2 cellular contexts compared by ENCODE assay signal in genomic region chr13:43232866-43233265, GRCh38.
TF ChIP-seq lines count a peak whose summit lies in the region.

No MANE protein-coding gene starts in this region.

TF ChIP-seq in SK-N-SH, 30 proteins besides CTCF, POLR2A, EP300 and RAD21:
- TF ChIP-seq, protein P1, sequence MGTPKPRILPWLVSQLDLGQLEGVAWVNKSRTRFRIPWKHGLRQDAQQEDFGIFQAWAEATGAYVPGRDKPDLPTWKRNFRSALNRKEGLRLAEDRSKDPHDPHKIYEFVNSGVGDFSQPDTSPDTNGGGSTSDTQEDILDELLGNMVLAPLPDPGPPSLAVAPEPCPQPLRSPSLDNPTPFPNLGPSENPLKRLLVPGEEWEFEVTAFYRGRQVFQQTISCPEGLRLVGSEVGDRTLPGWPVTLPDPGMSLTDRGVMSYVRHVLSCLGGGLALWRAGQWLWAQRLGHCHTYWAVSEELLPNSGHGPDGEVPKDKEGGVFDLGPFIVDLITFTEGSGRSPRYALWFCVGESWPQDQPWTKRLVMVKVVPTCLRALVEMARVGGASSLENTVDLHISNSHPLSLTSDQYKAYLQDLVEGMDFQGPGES (IDR thresholded peaks at IDR 0.05; ENCODE audit: low read depth, low read length): no peak
- TF ChIP-seq, protein P2, sequence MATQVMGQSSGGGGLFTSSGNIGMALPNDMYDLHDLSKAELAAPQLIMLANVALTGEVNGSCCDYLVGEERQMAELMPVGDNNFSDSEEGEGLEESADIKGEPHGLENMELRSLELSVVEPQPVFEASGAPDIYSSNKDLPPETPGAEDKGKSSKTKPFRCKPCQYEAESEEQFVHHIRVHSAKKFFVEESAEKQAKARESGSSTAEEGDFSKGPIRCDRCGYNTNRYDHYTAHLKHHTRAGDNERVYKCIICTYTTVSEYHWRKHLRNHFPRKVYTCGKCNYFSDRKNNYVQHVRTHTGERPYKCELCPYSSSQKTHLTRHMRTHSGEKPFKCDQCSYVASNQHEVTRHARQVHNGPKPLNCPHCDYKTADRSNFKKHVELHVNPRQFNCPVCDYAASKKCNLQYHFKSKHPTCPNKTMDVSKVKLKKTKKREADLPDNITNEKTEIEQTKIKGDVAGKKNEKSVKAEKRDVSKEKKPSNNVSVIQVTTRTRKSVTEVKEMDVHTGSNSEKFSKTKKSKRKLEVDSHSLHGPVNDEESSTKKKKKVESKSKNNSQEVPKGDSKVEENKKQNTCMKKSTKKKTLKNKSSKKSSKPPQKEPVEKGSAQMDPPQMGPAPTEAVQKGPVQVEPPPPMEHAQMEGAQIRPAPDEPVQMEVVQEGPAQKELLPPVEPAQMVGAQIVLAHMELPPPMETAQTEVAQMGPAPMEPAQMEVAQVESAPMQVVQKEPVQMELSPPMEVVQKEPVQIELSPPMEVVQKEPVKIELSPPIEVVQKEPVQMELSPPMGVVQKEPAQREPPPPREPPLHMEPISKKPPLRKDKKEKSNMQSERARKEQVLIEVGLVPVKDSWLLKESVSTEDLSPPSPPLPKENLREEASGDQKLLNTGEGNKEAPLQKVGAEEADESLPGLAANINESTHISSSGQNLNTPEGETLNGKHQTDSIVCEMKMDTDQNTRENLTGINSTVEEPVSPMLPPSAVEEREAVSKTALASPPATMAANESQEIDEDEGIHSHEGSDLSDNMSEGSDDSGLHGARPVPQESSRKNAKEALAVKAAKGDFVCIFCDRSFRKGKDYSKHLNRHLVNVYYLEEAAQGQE (IDR thresholded peaks at IDR 0.05; ENCODE audit: low read depth, low read length): no peak
- TF ChIP-seq, protein P3, sequence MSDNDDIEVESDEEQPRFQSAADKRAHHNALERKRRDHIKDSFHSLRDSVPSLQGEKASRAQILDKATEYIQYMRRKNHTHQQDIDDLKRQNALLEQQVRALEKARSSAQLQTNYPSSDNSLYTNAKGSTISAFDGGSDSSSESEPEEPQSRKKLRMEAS (IDR thresholded peaks at IDR 0.05; ENCODE audit: low read depth): peak; percentile 42
- peak; percentile 83 for TF ChIP-seq TCF12 (IDR thresholded peaks at IDR 0.05)
- TF ChIP-seq MEF2A (IDR thresholded peaks at IDR 0.05; ENCODE audit: borderline replicate concordance, low read depth): no peak
- peak; percentile 80 for TF ChIP-seq NFIC (IDR thresholded peaks at IDR 0.05; ENCODE audit: borderline replicate concordance)
- TF ChIP-seq, protein P4, sequence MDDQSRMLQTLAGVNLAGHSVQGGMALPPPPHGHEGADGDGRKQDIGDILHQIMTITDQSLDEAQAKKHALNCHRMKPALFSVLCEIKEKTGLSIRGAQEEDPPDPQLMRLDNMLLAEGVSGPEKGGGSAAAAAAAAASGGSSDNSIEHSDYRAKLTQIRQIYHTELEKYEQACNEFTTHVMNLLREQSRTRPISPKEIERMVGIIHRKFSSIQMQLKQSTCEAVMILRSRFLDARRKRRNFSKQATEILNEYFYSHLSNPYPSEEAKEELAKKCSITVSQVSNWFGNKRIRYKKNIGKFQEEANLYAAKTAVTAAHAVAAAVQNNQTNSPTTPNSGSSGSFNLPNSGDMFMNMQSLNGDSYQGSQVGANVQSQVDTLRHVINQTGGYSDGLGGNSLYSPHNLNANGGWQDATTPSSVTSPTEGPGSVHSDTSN (IDR thresholded peaks at IDR 0.05): peak; percentile 78
- TF ChIP-seq SIN3A (IDR thresholded peaks at IDR 0.05; ENCODE audit: borderline replicate concordance, low read depth, low read length): no peak
- TF ChIP-seq POLR2AphosphoS5 (IDR thresholded peaks at IDR 0.05; ENCODE audit: low read depth, low read length): 0 out of 2 replicates have a peak, but pooled peaks have one; percentile 16
- TF ChIP-seq FOSL2 (IDR thresholded peaks at IDR 0.05; ENCODE audit: borderline replicate concordance, low read depth): peak; percentile 64; the same call in 1 of the 2 replicates
- TF ChIP-seq ELF1 (IDR thresholded peaks at IDR 0.05): no peak
- TF ChIP-seq RFX5 (IDR thresholded peaks at IDR 0.05; ENCODE audit: low read length): no peak
- TF ChIP-seq JUND (IDR thresholded peaks at IDR 0.05): peak; percentile 64

TF ChIP-seq in WTC11, 78 proteins besides CTCF, POLR2A, EP300 and RAD21:
- no peak for TF ChIP-seq ATF2 (CRISPR knock-in tag; IDR thresholded peaks at IDR 0.05; ENCODE audit: borderline replicate concordance, low read depth)
- no peak for TF ChIP-seq ZNF396 (CRISPR knock-in tag; IDR thresholded peaks at IDR 0.05; ENCODE audit: borderline replicate concordance)
- TF ChIP-seq RORB (CRISPR knock-in tag; IDR thresholded peaks at IDR 0.05): no peak
- TF ChIP-seq KAT7 (CRISPR knock-in tag; IDR thresholded peaks at IDR 0.05; ENCODE audit: borderline replicate concordance): no peak
- no peak for TF ChIP-seq E2F5 (CRISPR knock-in tag; IDR thresholded peaks at IDR 0.05)
- no peak for TF ChIP-seq FOXP4 (CRISPR knock-in tag; IDR thresholded peaks at IDR 0.05)
- TF ChIP-seq MXD4 (CRISPR knock-in tag; IDR thresholded peaks at IDR 0.05; ENCODE audit: borderline replicate concordance): no peak
- TF ChIP-seq ZNF423 (CRISPR knock-in tag; IDR thresholded peaks at IDR 0.05): no peak
- TF ChIP-seq MYBL2 (CRISPR knock-in tag; IDR thresholded peaks at IDR 0.05): no peak
TF ChIP-seq in WTC11: peak in this region for 0.
